In the genomic region with DNA sequence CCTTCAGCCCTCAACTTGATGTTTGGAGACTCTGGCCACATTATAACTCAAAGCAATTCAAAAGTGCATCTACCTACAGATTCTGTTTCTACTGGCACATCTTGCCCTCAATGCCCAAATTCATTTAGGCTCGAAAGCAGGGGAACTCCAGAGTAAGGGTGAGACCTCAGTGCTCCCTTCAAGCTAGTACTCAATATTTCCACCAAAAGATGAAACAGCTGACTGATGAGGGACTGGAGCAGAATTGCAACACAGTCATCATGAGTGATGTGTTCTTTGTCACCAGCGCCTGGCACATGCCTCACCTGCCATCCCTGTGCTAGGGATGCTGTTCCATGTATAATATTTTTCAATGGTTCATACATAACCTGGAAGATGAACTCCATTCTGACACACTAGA, we compare ENCODE assay signal across 18 cellular contexts.
A peak's percentile ranks its signal among the peaks of the same experiment; 100 is the strongest.
DNase-seq lines count a peak whose midpoint lies in the region; ATAC-seq, FAIRE-seq and TF ChIP-seq lines count a peak whose summit lies in the region.
"Had no signal": no experiment of that assay in that cellular context is flagged by ENCODE, and none has a peak within 500 bp of the region (broad histone marks: within the 10 kb centered on the region; RNA-seq: fewer than 3 reads in every experiment).

No MANE protein-coding gene starts in this region.

- no peak overlapping the region for H2AK5ac ChIP-seq in H1 (ENCODE audit: low read depth, low read length)

- H3K27me3 ChIP-seq in GM23338 (ENCODE audit: insufficient read depth) (no peaks in the 10 kb centered on the region), H1 (replicated peaks in 1 of 4; ENCODE audit: control insufficient read depth in 3 of 4, extremely low read depth in 1 of 4, insufficient read depth in 3 of 4, low read length in 3 of 4) (no peaks in the 10 kb centered on the region), tibial artery (no peaks in the 10 kb centered on the region)
- H3K27me3 ChIP-seq: BLaER1 had no signal

- H2AFZ ChIP-seq in GM23338, result no peak overlapping the region
- H2AFZ ChIP-seq in H1 (ENCODE audit: low read length), result no peak overlapping the region

- no peaks in the 10 kb centered on the region for H3K79me1 ChIP-seq in H1 (ENCODE audit: low read depth, low read length)

- intact Hi-C loops in activated CD8-positive, alpha-beta T cell treated with anti-CD3 and anti-CD28 coated beads for 36 hours (cut with micrococcal nuclease), result no loop called here
- intact Hi-C loops in tibial artery (cut with DNase I; ENCODE audit: low total_unique reads), result no loop called here

- no peaks in the 10 kb centered on the region for H3K79me2 ChIP-seq in GM23338 (replicated peaks; ENCODE audit: insufficient read depth)
- H3K79me2 ChIP-seq in H1 (ENCODE audit: control insufficient read depth in 1 of 2, insufficient read depth in 2 of 2, low read length in 2 of 2), result no peaks in the 10 kb centered on the region

- H3K4me1 ChIP-seq in GM23338 (ENCODE audit: insufficient read depth) (peaks cover 30% of the 10 kb centered on the region), H1 (replicated peaks in 1 of 4; ENCODE audit: control insufficient read depth in 3 of 4, insufficient read depth in 4 of 4, low read length in 3 of 4) (peaks cover 0 to 7% (median 3%) of the 10 kb centered on the region in 4 experiments; a peak in 4 of 7 replicates), tibial artery (peaks cover 0 to 32% (median 18%) of the 10 kb centered on the region in 4 donors)

- H4K20me1 ChIP-seq in GM23338 (replicated peaks; ENCODE audit: insufficient read depth) (no peaks in the 10 kb centered on the region), H1 (replicated peaks in 1 of 2; ENCODE audit: control insufficient read depth in 1 of 2, insufficient read depth in 2 of 2, low read length in 2 of 2) (no peaks in the 10 kb centered on the region)
- H4K20me1 ChIP-seq: BLaER1 had no signal

- no peak overlapping the region for H2BK15ac ChIP-seq in H1 (ENCODE audit: low read length)

- FAIRE-seq in H1 (lab: Jason Lieb, UNC), result no peak
- FAIRE-seq: GM12892, HTR-8/SVneo had no signal

- H4K8ac ChIP-seq in H1 (ENCODE audit: extremely low read depth, insufficient read depth, low read length), result no peak overlapping the region

- no peak overlapping the region for H3K27ac ChIP-seq in GM23338 (ENCODE audit: low read depth)
- H3K27ac ChIP-seq in H1 (ENCODE audit: low read depth, low read length), result no peak overlapping the region
- no peak overlapping the region for H3K27ac ChIP-seq in tibial artery
- H3K27ac ChIP-seq: BLaER1 had no signal

- no peak overlapping the region for H3K23ac ChIP-seq in H1 (ENCODE audit: insufficient read length)

- H3K9me2 ChIP-seq in GM23338 (ENCODE audit: insufficient read depth), result peaks cover 14% of the 10 kb centered on the region

- peaks cover 26% of the 10 kb centered on the region for H3K4me1 Mint-ChIP-seq in activated CD8-positive, alpha-beta T cell treated with anti-CD3 and anti-CD28 coated beads for 36 hours (ENCODE audit: low read depth)
- H3K4me1 Mint-ChIP-seq in activated CD8-positive, alpha-beta T cell treated with anti-CD3 and anti-CD28 coated beads, Interleukin-2, amount 10 ng/mL, durations not matched to agents 7 days and 5 days (ENCODE audit: low read depth), result peaks cover 44% of the 10 kb centered on the region
- peaks cover 19% of the 10 kb centered on the region; the same call in 2 of the 3 replicates for H3K4me1 Mint-ChIP-seq in GM23338
- H3K4me1 Mint-ChIP-seq in stimulated activated naive CD8-positive, alpha-beta T cell treated with anti-CD3 and anti-CD28 coated beads, Interleukin-15, amount 100 ng/mL, for 72 hours, result peaks cover 58% of the 10 kb centered on the region

- H3K4me3 ChIP-seq in GM23338 (no peak overlapping the region), H1 (ENCODE audit: extremely low read depth in 1 of 4, insufficient read depth in 2 of 4, low read depth in 3 of 4, low read length in 4 of 4) (no peak overlapping the region), tibial artery (no peak overlapping the region)
- H3K4me3 ChIP-seq: BLaER1 had no signal

- TF ChIP-seq EP300 in H1 (IDR thresholded peaks at IDR 0.05; ENCODE audit: borderline replicate concordance in 1 of 2, low read depth in 2 of 2, low read length in 2 of 2), result no peak

- H3K36me3 Mint-ChIP-seq in activated CD8-positive, alpha-beta T cell treated with anti-CD3 and anti-CD28 coated beads for 36 hours (ENCODE audit: low read depth), result no peaks in the 10 kb centered on the region
- H3K36me3 Mint-ChIP-seq in activated CD8-positive, alpha-beta T cell treated with anti-CD3 and anti-CD28 coated beads, Interleukin-2, amount 10 ng/mL, durations not matched to agents 7 days and 5 days (ENCODE audit: low read depth), result peaks cover 5% of the 10 kb centered on the region
- H3K36me3 Mint-ChIP-seq in GM23338 (ENCODE audit: low read depth), result no peaks in the 10 kb centered on the region
- H3K36me3 Mint-ChIP-seq: CD14-positive monocyte; CD4-positive, alpha-beta memory T cell had no signal

- POLR2A ChIA-PET in activated CD8-positive, alpha-beta T cell treated with anti-CD3 and anti-CD28 coated beads for 36 hours (lab: Charles Lee), result no interaction called here
- POLR2A ChIA-PET in activated CD8-positive, alpha-beta T cell treated with anti-CD3 and anti-CD28 coated beads, Interleukin-2, amount 10 ng/mL, durations not matched to agents 7 days and 5 days (lab: Charles Lee), result no interaction called here
- POLR2A ChIA-PET in H1 (lab: Charles Lee; ENCODE audit: partially characterized antibody), result no interaction called here

- H3K9me3 ChIP-seq in H1 (ENCODE audit: insufficient read depth in 2 of 2, low read depth in 1 of 2, low read length in 1 of 2) (no peaks in the 10 kb centered on the region), tibial artery (no peaks in the 10 kb centered on the region)

- H3K4me2 ChIP-seq in GM23338, result no peak overlapping the region
- H3K4me2 ChIP-seq in H1 (ENCODE audit: insufficient read depth in 1 of 2, low read depth in 2 of 2, low read length in 2 of 2), result no peak overlapping the region
- H3K4me2 ChIP-seq: BLaER1 had no signal

- H3K36me3 ChIP-seq in GM23338 (ENCODE audit: insufficient read depth), result no peaks in the 10 kb centered on the region; the same call in 1 of the 2 replicates
- H3K36me3 ChIP-seq in H1 (ENCODE audit: control insufficient read depth in 2 of 4, insufficient read depth in 4 of 4, low read length in 3 of 4), result no peaks in the 10 kb centered on the region
- H3K36me3 ChIP-seq in tibial artery, result no peaks in the 10 kb centered on the region
- H3K36me3 ChIP-seq: BLaER1 had no signal

- ATAC-seq in activated CD8-positive, alpha-beta T cell treated with anti-CD3 and anti-CD28 coated beads for 36 hours, result peak; percentile 30
- no peak for ATAC-seq in activated CD8-positive, alpha-beta T cell treated with anti-CD3 and anti-CD28 coated beads, Interleukin-2, amount 10 ng/mL, durations not matched to agents 7 days and 5 days
- no peak for ATAC-seq in GM23338
- ATAC-seq in stimulated activated naive CD8-positive, alpha-beta T cell treated with anti-CD3 and anti-CD28 coated beads, Interleukin-15, amount 100 ng/mL, for 72 hours, result peak; percentile 78

- H3K9me3 Mint-ChIP-seq in activated CD8-positive, alpha-beta T cell treated with anti-CD3 and anti-CD28 coated beads for 36 hours, result no peaks in the 10 kb centered on the region
- H3K9me3 Mint-ChIP-seq in activated CD8-positive, alpha-beta T cell treated with anti-CD3 and anti-CD28 coated beads, Interleukin-2, amount 10 ng/mL, durations not matched to agents 7 days and 5 days (ENCODE audit: insufficient read depth), result no peaks in the 10 kb centered on the region
- no peaks in the 10 kb centered on the region; the same call in 2 of the 3 replicates for H3K9me3 Mint-ChIP-seq in GM23338
- H3K9me3 Mint-ChIP-seq in stimulated activated naive CD8-positive, alpha-beta T cell treated with anti-CD3 and anti-CD28 coated beads, Interleukin-15, amount 100 ng/mL, for 72 hours, result peaks cover 0 to 12% of the 10 kb centered on the region in 2 donors

- H3K18ac ChIP-seq in H1 (ENCODE audit: extremely low read depth, low read length), result no peak overlapping the region

- DNase-seq in activated CD8-positive, alpha-beta T cell treated with anti-CD3 and anti-CD28 coated beads for 36 hours, result no peak
- DNase-seq in activated CD8-positive, alpha-beta T cell treated with anti-CD3 and anti-CD28 coated beads, Interleukin-2, amount 10 ng/mL, durations not matched to agents 7 days and 5 days, result no peak
- DNase-seq in GM23338 (ENCODE audit: low spot score) (no peak), H1 (ENCODE audit: low read depth in 1 of 2, low spot score in 2 of 2) (no peak), tibial artery (no peak), putamen (ENCODE audit: low spot score) (no peak)
- peak in 1 of 2 donors; percentile 13 for DNase-seq in stimulated activated naive CD8-positive, alpha-beta T cell treated with anti-CD3 and anti-CD28 coated beads, Interleukin-15, amount 100 ng/mL, for 72 hours
- DNase-seq: 8988T; CD4-positive, alpha-beta memory T cell; DMS153; DMS79; GDM1; GOT3; H9 had no signal

- no peaks in the 10 kb centered on the region for H3F3A ChIP-seq in GM23338 (replicated peaks; ENCODE audit: low read depth)

- H3K9ac ChIP-seq in H1 (replicated peaks in 1 of 4; ENCODE audit: extremely low read depth in 1 of 4, low read depth in 3 of 4, low read length in 3 of 4), result no peak overlapping the region
- H3K9ac ChIP-seq: BLaER1 had no signal

- H2BK20ac ChIP-seq in H1 (ENCODE audit: low read length), result no peak overlapping the region

- H3K56ac ChIP-seq in H1 (replicated peaks; ENCODE audit: insufficient read length, low read depth, low read length), result no peak overlapping the region

- no peak overlapping the region for H3K4me3 Mint-ChIP-seq in activated CD8-positive, alpha-beta T cell treated with anti-CD3 and anti-CD28 coated beads for 36 hours
- H3K4me3 Mint-ChIP-seq in activated CD8-positive, alpha-beta T cell treated with anti-CD3 and anti-CD28 coated beads, Interleukin-2, amount 10 ng/mL, durations not matched to agents 7 days and 5 days, result no peak overlapping the region
- H3K4me3 Mint-ChIP-seq in GM23338, result no peak overlapping the region
- H3K4me3 Mint-ChIP-seq in stimulated activated naive CD8-positive, alpha-beta T cell treated with anti-CD3 and anti-CD28 coated beads, Interleukin-15, amount 100 ng/mL, for 72 hours, result peak overlapping the region in 1 of 2 donors; percentile 6
- H3K4me3 Mint-ChIP-seq: CD14-positive monocyte; CD4-positive, alpha-beta memory T cell; H9 had no signal

- no peak overlapping the region for H4K91ac ChIP-seq in H1 (replicated peaks; ENCODE audit: insufficient read length, low read length)

- no peak overlapping the region for H3K14ac ChIP-seq in H1 (ENCODE audit: insufficient read length)

- H2BK120ac ChIP-seq in H1 (replicated peaks; ENCODE audit: low read depth, low read length), result no peak overlapping the region

- no peak for TF ChIP-seq RAD21 in H1 (IDR thresholded peaks at IDR 0.05 in 1 of 2, conservative IDR thresholded peaks at IDR 0.05 in 1 of 2; ENCODE audit: low read depth in 2 of 2, low read length in 2 of 2)

- no peak for TF ChIP-seq CTCF in activated CD8-positive, alpha-beta T cell treated with anti-CD3 and anti-CD28 coated beads for 36 hours (IDR thresholded peaks at IDR 0.05)
- TF ChIP-seq CTCF in GM23338 (conservative IDR thresholded peaks at IDR 0.05; ENCODE audit: low read depth in 2 of 2), result no peak
- no peak for TF ChIP-seq CTCF in H1 (IDR thresholded peaks at IDR 0.05; ENCODE audit: control extremely low read depth in 1 of 3, insufficient read depth in 1 of 3, low read depth in 1 of 3, low read length in 3 of 3)
- TF ChIP-seq CTCF in tibial artery (IDR thresholded peaks at IDR 0.05), result no peak

- 0 out of 2 replicates have a peak overlapping the region, but pooled peaks have one; percentile 6 for H2BK12ac ChIP-seq in H1 (ENCODE audit: low read depth, low read length)

- H4K5ac ChIP-seq in H1 (ENCODE audit: insufficient read length, low read depth, low read length), result no peak overlapping the region

- 83% methylated on average over 2 of the region's 2 CpGs; no CpG with 5 or more reads in 1 of the 2 experiments for WGBS in H1 (ENCODE audit: extremely low coverage in 1 of 2, insufficient coverage in 1 of 2, insufficient read length in 1 of 2, insufficient replicate concordance in 2 of 2, low coverage in 1 of 2, low lambda C conversion rate in 2 of 2, missing lambda C conversion rate in 1 of 2), 2 experiments

- no peak overlapping the region for H3K4ac ChIP-seq in H1 (replicated peaks; ENCODE audit: insufficient read length, low read depth, low read length)

- no peak for TF ChIP-seq POLR2A in H1 (IDR thresholded peaks at IDR 0.05; ENCODE audit: control extremely low read depth in 1 of 2, low read depth in 2 of 2, low read length in 2 of 2)

- H2BK5ac ChIP-seq in H1 (ENCODE audit: low read depth, low read length), result no peak overlapping the region

- CTCF ChIA-PET in activated CD8-positive, alpha-beta T cell treated with anti-CD3 and anti-CD28 coated beads for 36 hours (lab: Charles Lee), result no interaction called here
- CTCF ChIA-PET in activated CD8-positive, alpha-beta T cell treated with anti-CD3 and anti-CD28 coated beads, Interleukin-2, amount 10 ng/mL, durations not matched to agents 7 days and 5 days (lab: Charles Lee), result no interaction called here
- CTCF ChIA-PET in H1 (lab: Charles Lee; ENCODE audit: partially characterized antibody), result no interaction called here

- no peak overlapping the region for H3K27ac Mint-ChIP-seq in activated CD8-positive, alpha-beta T cell treated with anti-CD3 and anti-CD28 coated beads for 36 hours
- H3K27ac Mint-ChIP-seq in activated CD8-positive, alpha-beta T cell treated with anti-CD3 and anti-CD28 coated beads, Interleukin-2, amount 10 ng/mL, durations not matched to agents 7 days and 5 days, result no peak overlapping the region
- H3K27ac Mint-ChIP-seq in GM23338, result peak overlapping the region; percentile 47
- peak overlapping the region in 1 of 2 donors; percentile 13 for H3K27ac Mint-ChIP-seq in stimulated activated naive CD8-positive, alpha-beta T cell treated with anti-CD3 and anti-CD28 coated beads, Interleukin-15, amount 100 ng/mL, for 72 hours
- H3K27ac Mint-ChIP-seq: CD4-positive, alpha-beta memory T cell; H9 had no signal

- peaks cover 2% of the 10 kb centered on the region for H3K27me3 Mint-ChIP-seq in activated CD8-positive, alpha-beta T cell treated with anti-CD3 and anti-CD28 coated beads for 36 hours
- H3K27me3 Mint-ChIP-seq in activated CD8-positive, alpha-beta T cell treated with anti-CD3 and anti-CD28 coated beads, Interleukin-2, amount 10 ng/mL, durations not matched to agents 7 days and 5 days (ENCODE audit: low read depth), result peaks cover 8% of the 10 kb centered on the region
- no peaks in the 10 kb centered on the region for H3K27me3 Mint-ChIP-seq in GM23338 (ENCODE audit: insufficient read depth, low read depth, poor library complexity)
- H3K27me3 Mint-ChIP-seq in stimulated activated naive CD8-positive, alpha-beta T cell treated with anti-CD3 and anti-CD28 coated beads, Interleukin-15, amount 100 ng/mL, for 72 hours, result no peaks in the 10 kb centered on the region

- H3K23me2 ChIP-seq in H1 (ENCODE audit: low read depth, low read length), result no peaks in the 10 kb centered on the region

Comparison
In these comparisons a context has a peak if more than half of its experiments do, and no peak if none do; other contexts are left out.
1. ATAC-seq: peak in activated CD8-positive, alpha-beta T cell treated with anti-CD3 and anti-CD28 coated beads for 36 hours (single experiment) and stimulated activated naive CD8-positive, alpha-beta T cell treated with anti-CD3 and anti-CD28 coated beads, Interleukin-15, amount 100 ng/mL, for 72 hours (single experiment); none in activated CD8-positive, alpha-beta T cell treated with anti-CD3 and anti-CD28 coated beads, Interleukin-2, amount 10 ng/mL, durations not matched to agents 7 days and 5 days (single experiment) and GM23338 (single experiment).